18 cellular contexts compared by ENCODE assay signal in genomic region chr5:120062515-120062917, GRCh38.
DNase-seq lines count a peak whose midpoint lies in the region; ATAC-seq, FAIRE-seq and TF ChIP-seq lines count a peak whose summit lies in the region.
"Had no signal": no experiment of that assay in that cellular context is flagged by ENCODE, and none has a peak within 500 bp of the region (broad histone marks: within the 10 kb centered on the region; RNA-seq: fewer than 3 reads in every experiment).

No MANE protein-coding gene starts in this region.

- POLR2A ChIA-PET in BJ (lab: Charles Lee): no interaction called here

- no peak for FAIRE-seq in pancreas (lab: Jason Lieb, UNC)

- no peaks in the 10 kb centered on the region for H3K4me1 ChIP-seq in mesodermal cell (ENCODE audit: control insufficient read depth, insufficient read depth, low read length, poor library complexity, severe bottlenecking)
- no peaks in the 10 kb centered on the region for H3K4me1 ChIP-seq in pancreas

- DNase-seq in BJ (ENCODE audit: low read depth) (peak; percentile 54), M059J (ENCODE audit: low read depth) (peak; percentile 76), epithelial cell of esophagus (ENCODE audit: low read depth) (peak; percentile 68), retina (no peak), pancreas (no peak)
- no peak for DNase-seq in activated CD8-positive, alpha-beta memory T cell treated with anti-CD3 and anti-CD28 coated beads, Interleukin-2, amount 50 U/mL, for 4 hours
- DNase-seq: activated CD8-positive, alpha-beta T cell treated with anti-CD3 and anti-CD28 coated beads, Interleukin-2, amount 10 ng/mL, durations not matched to agents 7 days and 5 days; amniotic stem cell; BE2C; DMS153; GOT3; left ventricle myocardium inferior; MM.1S; NCI-H2029; stimulated activated naive CD8-positive, alpha-beta T cell treated with anti-CD3 and anti-CD28 coated beads, Interleukin-15, Interleukin-2, amounts not matched to agents 100 U/mL and 50 U/mL, for 24 hours had no signal

- H3K27ac ChIP-seq in mesodermal cell (ENCODE audit: low read depth, low read length, severe bottlenecking): peak overlapping the region; percentile 61
- H3K27ac ChIP-seq in pancreas: no peak overlapping the region
- H3K27ac ChIP-seq: esophagus muscularis mucosa had no signal

- TF ChIP-seq CTCF in BJ (IDR thresholded peaks at IDR 0.05; ENCODE audit: insufficient read depth, low read depth, low read length): no peak
- no peak for TF ChIP-seq CTCF in epithelial cell of esophagus (IDR thresholded peaks at IDR 0.05; ENCODE audit: insufficient read depth, low read depth, low read length, missing control alignments)
- TF ChIP-seq CTCF in pancreas (IDR thresholded peaks at IDR 0.05): no peak

- WGBS in mesodermal cell (ENCODE audit: insufficient coverage in 2 of 2), 2 experiments: 60 to 100% methylated on average over 1 of the region's 4 CpGs
- 53 to 61% methylated on average over 4 of the region's 4 CpGs for WGBS in pancreas, 2 donors

- ATAC-seq in HG02870 (IDR thresholded peaks at IDR 0.05; ENCODE audit: unreplicated experiment) (no peak), pancreas (no peak)
- ATAC-seq: activated CD8-positive, alpha-beta T cell treated with anti-CD3 and anti-CD28 coated beads, Interleukin-2, amount 10 ng/mL, durations not matched to agents 7 days and 5 days; stimulated activated naive CD8-positive, alpha-beta T cell treated with anti-CD3 and anti-CD28 coated beads, Interleukin-15, Interleukin-2, amounts not matched to agents 100 U/mL and 50 U/mL, for 24 hours had no signal

- CTCF ChIA-PET in BJ (lab: Yijun Ruan, JAX): interaction anchor here (1.3 kb wide), 1 partner anchor 397 kb away, joined by 3 read pairs; no protein-coding TSS in a partner anchor

- intact Hi-C loops in pancreas (cut with DNase I): no loop called here

- H3K9me3 ChIP-seq in mesodermal cell (ENCODE audit: control insufficient read depth, low read length): no peaks in the 10 kb centered on the region
- no peaks in the 10 kb centered on the region for H3K9me3 ChIP-seq in pancreas
- H3K9me3 ChIP-seq: BE2C, esophagus muscularis mucosa, left ventricle myocardium inferior had no signal

- no peaks in the 10 kb centered on the region for H3K27me3 ChIP-seq in BJ (ENCODE audit: control insufficient read depth, insufficient read depth, low read length)
- no peaks in the 10 kb centered on the region for H3K27me3 ChIP-seq in pancreas
- H3K27me3 ChIP-seq: BE2C, esophagus muscularis mucosa had no signal

- H3K36me3 ChIP-seq in BJ (ENCODE audit: control insufficient read depth, insufficient read depth, low read length): no peaks in the 10 kb centered on the region
- H3K36me3 ChIP-seq in mesodermal cell (ENCODE audit: control insufficient read depth, insufficient read depth, low read length): no peaks in the 10 kb centered on the region
- no peaks in the 10 kb centered on the region for H3K36me3 ChIP-seq in pancreas
- H3K36me3 ChIP-seq: BE2C, esophagus muscularis mucosa, left ventricle myocardium inferior had no signal

- H3K4me3 ChIP-seq in BJ (ENCODE audit: low read depth, low read length): no peak overlapping the region
- no peak overlapping the region for H3K4me3 ChIP-seq in epithelial cell of esophagus (ENCODE audit: low read length)
- H3K4me3 ChIP-seq in mesodermal cell (ENCODE audit: extremely low read depth, insufficient read depth, low read length, poor library complexity, severe bottlenecking): no peak overlapping the region
- H3K4me3 ChIP-seq in pancreas: no peak overlapping the region
- H3K4me3 ChIP-seq: esophagus muscularis mucosa, left ventricle myocardium inferior had no signal

Comparison
In these comparisons a context has a peak if more than half of its experiments do, and no peak if none do; other contexts are left out.
1. DNase-seq: peak in BJ (single experiment), M059J (single experiment) and epithelial cell of esophagus (single experiment); none in retina (single experiment), activated CD8-positive, alpha-beta memory T cell treated with anti-CD3 and anti-CD28 coated beads, Interleukin-2, amount 50 U/mL, for 4 hours (single experiment) and pancreas (0 of 6).